In the genomic region with DNA sequence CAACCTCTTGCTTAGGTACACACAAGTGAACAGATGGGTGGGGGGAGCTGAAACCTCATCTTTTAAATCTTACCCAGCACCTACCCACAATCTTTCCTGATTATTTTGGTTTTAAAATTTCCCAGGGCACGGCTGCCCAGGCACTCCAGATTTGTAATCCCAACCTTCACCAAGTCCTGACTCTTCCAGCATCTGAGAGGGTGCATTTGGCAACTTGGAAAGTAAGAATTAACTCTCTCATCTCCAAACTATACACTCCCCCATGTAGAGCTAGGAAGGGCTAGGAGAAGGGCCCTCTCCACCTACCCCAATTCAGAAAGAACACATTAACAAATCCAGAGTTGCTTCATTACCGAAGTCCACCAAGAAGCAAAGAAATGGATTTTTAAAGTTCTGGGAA, we compare ENCODE assay signal across 12 cellular contexts. TPM values are rescaled to one million over a fixed set of nuclear protein-coding genes. Genes with fewer than 3 reads are reported as not detected.
DNase-seq lines count a peak whose midpoint lies in the region; ATAC-seq, FAIRE-seq and TF ChIP-seq lines count a peak whose summit lies in the region.
"Had no signal": no experiment of that assay in that cellular context is flagged by ENCODE, and none has a peak within 500 bp of the region (broad histone marks: within the 10 kb centered on the region; RNA-seq: fewer than 3 reads in every experiment).

No MANE protein-coding gene starts in this region.

- no peaks in the 10 kb centered on the region for H3K27me3 Mint-ChIP-seq in astrocyte (ENCODE audit: low read depth, unreplicated experiment)
- peaks cover 37% of the 10 kb centered on the region for H3K27me3 Mint-ChIP-seq in activated naive CD4-positive, alpha-beta T cell treated with anti-CD3 and anti-CD28 coated beads, Interleukin-2, amount 10 ng/mL, durations not matched to agents 7 days and 5 days

- peak overlapping the region; percentile 91 for H3K4me2 ChIP-seq in astrocyte (ENCODE audit: low read length)

- peaks cover 24% of the 10 kb centered on the region for H4K20me1 ChIP-seq in astrocyte (ENCODE audit: insufficient read depth, low read length)

- H3K9me3 Mint-ChIP-seq in astrocyte (ENCODE audit: unreplicated experiment): peaks cover 3% of the 10 kb centered on the region
- H3K9me3 Mint-ChIP-seq in activated naive CD4-positive, alpha-beta T cell treated with anti-CD3 and anti-CD28 coated beads, Interleukin-2, amount 10 ng/mL, durations not matched to agents 7 days and 5 days: no peaks in the 10 kb centered on the region
- H3K9me3 Mint-ChIP-seq: activated naive CD8-positive, alpha-beta T cell treated with anti-CD3 and anti-CD28 coated beads, Interleukin-2, amount 10 ng/mL, durations not matched to agents 7 days and 5 days; T-helper 2 cell treated with Interferon-gamma antibody and Interleukin-4, amounts not matched to agents 5 μg/mL and 100 μg/mL, for 36 hours had no signal

- H3K9ac ChIP-seq in ES-I3 (ENCODE audit: low read depth, low read length) (peak overlapping the region; percentile 46; the same call in 1 of the 2 replicates), astrocyte (ENCODE audit: low read length) (peak overlapping the region; percentile 92)

- H3K4me3 Mint-ChIP-seq in astrocyte (ENCODE audit: unreplicated experiment): peak overlapping the region; percentile 97
- H3K4me3 Mint-ChIP-seq in activated naive CD4-positive, alpha-beta T cell treated with anti-CD3 and anti-CD28 coated beads, Interleukin-2, amount 10 ng/mL, durations not matched to agents 7 days and 5 days: no peak overlapping the region
- H3K4me3 Mint-ChIP-seq: activated naive CD8-positive, alpha-beta T cell treated with anti-CD3 and anti-CD28 coated beads, Interleukin-2, amount 10 ng/mL, durations not matched to agents 7 days and 5 days; T-helper 2 cell treated with Interferon-gamma antibody and Interleukin-4, amounts not matched to agents 5 μg/mL and 100 μg/mL, for 36 hours had no signal

- H3K36me3 ChIP-seq in ES-I3 (ENCODE audit: insufficient read depth, low read length) (no peaks in the 10 kb centered on the region; the same call in 1 of the 2 replicates), astrocyte (ENCODE audit: insufficient read depth, low read length) (peaks cover 3% of the 10 kb centered on the region)

- peaks cover 20% of the 10 kb centered on the region for H3K4me1 Mint-ChIP-seq in astrocyte (ENCODE audit: low read depth, unreplicated experiment)
- no peaks in the 10 kb centered on the region for H3K4me1 Mint-ChIP-seq in activated naive CD4-positive, alpha-beta T cell treated with anti-CD3 and anti-CD28 coated beads, Interleukin-2, amount 10 ng/mL, durations not matched to agents 7 days and 5 days
- H3K4me1 Mint-ChIP-seq: activated naive CD8-positive, alpha-beta T cell treated with anti-CD3 and anti-CD28 coated beads, Interleukin-2, amount 10 ng/mL, durations not matched to agents 7 days and 5 days had no signal

- DNase-seq in astrocyte (ENCODE audit: low read depth): no peak
- peak; percentile 24 for DNase-seq in hepatic stellate cell (ENCODE audit: low spot score)
- DNase-seq in retinal pigment epithelial cell (ENCODE audit: low read depth): no peak
- DNase-seq in activated naive CD4-positive, alpha-beta T cell treated with anti-CD3 and anti-CD28 coated beads, Interleukin-2, amount 10 ng/mL, durations not matched to agents 7 days and 5 days: no peak
- no peak for DNase-seq in NK-92 (lab: John Stamatoyannopoulos, UW; ENCODE audit: unreplicated experiment)
- DNase-seq in SKM-1 treated with dmso at 0.1 percent for 144 hours (lab: John Stamatoyannopoulos, UW; ENCODE audit: unreplicated experiment): no peak
- DNase-seq: activated naive CD8-positive, alpha-beta T cell treated with anti-CD3 and anti-CD28 coated beads, Interleukin-2, amount 10 ng/mL, durations not matched to agents 7 days and 5 days; islet precursor cell; NCI-H1436 treated with DMSO at 0.1 percent for 48 hours had no signal

- H3K27ac Mint-ChIP-seq in astrocyte (ENCODE audit: unreplicated experiment): peak overlapping the region; percentile 94
- H3K27ac Mint-ChIP-seq in activated naive CD4-positive, alpha-beta T cell treated with anti-CD3 and anti-CD28 coated beads, Interleukin-2, amount 10 ng/mL, durations not matched to agents 7 days and 5 days: no peak overlapping the region
- H3K27ac Mint-ChIP-seq: activated naive CD8-positive, alpha-beta T cell treated with anti-CD3 and anti-CD28 coated beads, Interleukin-2, amount 10 ng/mL, durations not matched to agents 7 days and 5 days; T-helper 2 cell treated with Interferon-gamma antibody and Interleukin-4, amounts not matched to agents 5 μg/mL and 100 μg/mL, for 36 hours had no signal

- CTCF ChIA-PET in activated naive CD4-positive, alpha-beta T cell treated with anti-CD3 and anti-CD28 coated beads, Interleukin-2, amount 10 ng/mL, durations not matched to agents 7 days and 5 days (lab: Charles Lee): no interaction called here

- H3K9me3 ChIP-seq in ES-I3 (ENCODE audit: control insufficient read depth, insufficient read depth, low read length) (peaks cover 4% of the 10 kb centered on the region; the same call in 1 of the 2 replicates), astrocyte (ENCODE audit: insufficient read depth, low read depth, low read length) (no peaks in the 10 kb centered on the region)

- H3K36me3 Mint-ChIP-seq in astrocyte (ENCODE audit: low read depth, unreplicated experiment): peaks cover 15% of the 10 kb centered on the region
- H3K36me3 Mint-ChIP-seq in activated naive CD4-positive, alpha-beta T cell treated with anti-CD3 and anti-CD28 coated beads, Interleukin-2, amount 10 ng/mL, durations not matched to agents 7 days and 5 days: no peaks in the 10 kb centered on the region
- H3K36me3 Mint-ChIP-seq: activated naive CD8-positive, alpha-beta T cell treated with anti-CD3 and anti-CD28 coated beads, Interleukin-2, amount 10 ng/mL, durations not matched to agents 7 days and 5 days had no signal

- H3K4me3 ChIP-seq in astrocyte (ENCODE audit: insufficient read depth, low read depth, low read length) (peak overlapping the region; percentile 79), retinal pigment epithelial cell (ENCODE audit: low read length) (peak overlapping the region; percentile 75)

- ATAC-seq in HG03571 (IDR thresholded peaks at IDR 0.05; ENCODE audit: unreplicated experiment): no peak

- H3K4me1 ChIP-seq in ES-I3 (ENCODE audit: insufficient read depth, low read length): peaks cover 26% of the 10 kb centered on the region
- H3K4me1 ChIP-seq in astrocyte (ENCODE audit: insufficient read depth, low read length): peaks cover 43% of the 10 kb centered on the region

- no peaks in the 10 kb centered on the region for H3K27me3 ChIP-seq in astrocyte (ENCODE audit: insufficient read depth, low read length)

- peaks cover 57% of the 10 kb centered on the region for H3K79me2 ChIP-seq in astrocyte (ENCODE audit: insufficient read depth, low read length)

- peak overlapping the region; percentile 93 for H3K27ac ChIP-seq in astrocyte (ENCODE audit: low read depth, low read length)

- TF ChIP-seq CTCF in astrocyte (IDR thresholded peaks at IDR 0.05; ENCODE audit: insufficient read depth, low read depth, low read length) (no peak), retinal pigment epithelial cell (conservative IDR thresholded peaks at IDR 0.05; ENCODE audit: low read depth, low read length) (no peak)

- FAIRE-seq in astrocyte (lab: Jason Lieb, UNC): peak; percentile 17

- H2AFZ ChIP-seq in astrocyte (ENCODE audit: low read depth, low read length): no peak overlapping the region

RNA-seq across cellular contexts. Expression of a gene that starts 41.7 kb away (rescaled TPM):
- total RNA-seq in astrocyte: 84.4 and 101 TPM in 2 replicates
- total RNA-seq: activated naive CD8-positive, alpha-beta T cell treated with anti-CD3 and anti-CD28 coated beads, Interleukin-2, amount 10 ng/mL, durations not matched to agents 7 days and 5 days had no signal
